Comparison of ENCODE assay signal across 20 cellular contexts in genomic region chr4:24599275-24599674, GRCh38.
"Had no signal": no experiment of that assay in that cellular context is flagged by ENCODE, and none has a peak within 500 bp of the region (broad histone marks: within the 10 kb centered on the region; RNA-seq: fewer than 3 reads in every experiment).

No MANE protein-coding gene starts in this region.

- H3K27me3 Mint-ChIP-seq: progenitor cell of endocrine pancreas had no signal

- H3K4me3 ChIP-seq: hepatocyte, lung, suprapubic skin, tibial artery, upper lobe of right lung, vagina had no signal

- H3K27me3 ChIP-seq: foreskin keratinocyte, hepatocyte, suprapubic skin, upper lobe of right lung, vagina had no signal

- H3K9me3 ChIP-seq: suprapubic skin, upper lobe of right lung, vagina had no signal

- H3K4me3 Mint-ChIP-seq: dendritic cell treated with granulocyte-macrophage colony-stimulating factor and Interleukin-4, amounts not matched to agents 40 ng/mL and 50 ng/mL, for 4 days; naive thymus-derived CD8-positive, alpha-beta T cell had no signal

- H3K27ac ChIP-seq: suprapubic skin, tibial artery, vagina had no signal

- H3K79me2 ChIP-seq: hepatocyte had no signal

- H3K36me3 ChIP-seq: suprapubic skin, tibial artery, upper lobe of right lung, vagina had no signal

- H3K4me2 ChIP-seq: hepatocyte had no signal

- FAIRE-seq: colon, small intestine had no signal

- H3K4me1 ChIP-seq: tibial artery, upper lobe of right lung, vagina had no signal

- ATAC-seq: foreskin keratinocyte; left colon; left ventricle myocardium superior; naive thymus-derived CD8-positive, alpha-beta T cell; right cardiac atrium; upper lobe of right lung had no signal

- DNase-seq: erythroblast; foreskin keratinocyte; head of caudate nucleus; left colon; left ventricle myocardium superior; mesendoderm; naive thymus-derived CD8-positive, alpha-beta T cell; small intestine; stimulated activated CD4-positive, alpha-beta T cell treated with anti-CD3 and anti-CD28 coated beads, Interleukin-12 subunit alpha, Interleukin-12 subunit beta, amount 100 ng/mL, for 4 hours; stimulated activated naive CD4-positive, alpha-beta T cell treated with Interleukin-2 at 50 U/mL for 16 hours; tibial artery; upper lobe of right lung had no signal

- H2AFZ ChIP-seq: hepatocyte had no signal

- H3K27ac Mint-ChIP-seq: dendritic cell treated with granulocyte-macrophage colony-stimulating factor and Interleukin-4, amounts not matched to agents 40 ng/mL and 50 ng/mL, for 4 days had no signal
